Comparison of ENCODE assay signal across 27 cellular contexts in the genomic region with DNA sequence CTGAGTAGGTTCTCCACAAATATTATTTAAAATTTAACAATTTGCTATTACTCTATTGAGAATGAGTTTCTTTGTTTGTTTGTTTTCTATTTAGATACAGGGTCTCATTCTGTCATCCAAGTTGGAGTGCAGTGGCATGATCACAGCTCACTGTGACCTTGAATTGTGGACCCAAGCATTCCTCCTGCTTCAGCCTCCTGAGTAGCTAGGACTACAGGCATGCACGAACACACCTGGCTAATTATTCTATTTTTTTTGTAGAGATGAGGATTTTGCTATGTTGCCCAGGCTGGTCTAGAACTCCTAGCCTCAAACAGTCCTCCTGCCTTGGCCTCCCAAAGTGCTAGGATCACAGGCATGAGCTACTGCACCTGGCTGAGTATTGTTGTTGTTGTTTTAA.
"Had no signal": no experiment of that assay in that cellular context is flagged by ENCODE, and none has a peak within 500 bp of the region (broad histone marks: within the 10 kb centered on the region; RNA-seq: fewer than 3 reads in every experiment).

No MANE protein-coding gene starts in this region.

- H3K9me3 ChIP-seq: suprapubic skin, testis, thyroid gland, vagina had no signal

- DNase-seq: stimulated activated CD4-positive, alpha-beta T cell treated with anti-CD3 and anti-CD28 coated beads, Interleukin-2, amount 100 ng/mL, for 48 hours; stimulated activated CD4-positive, alpha-beta T cell treated with anti-CD3 and anti-CD28 coated beads, Interleukin-4, amount 100 ng/mL, for 1 hour; stimulated activated CD4-positive, alpha-beta T cell treated with anti-CD3 and anti-CD28 coated beads, Interleukin-4, amount 100 ng/mL, for 24 hours; stimulated activated CD4-positive, alpha-beta T cell treated with anti-CD3 and anti-CD28 coated beads, Interleukin-4, amount 100 ng/mL, for 4 hours; stimulated activated CD8-positive, alpha-beta memory T cell treated with anti-CD3 and anti-CD28 coated beads, Interleukin-4, amount 100 ng/mL, for 48 hours; stimulated activated naive B cell treated with anti-CD40 and anti-IgM and Interleukin-4, amounts not matched to agents 10 μg/mL and 1 μg/mL and 100 μg/mL, for 72 hours; stimulated activated naive CD4-positive, alpha-beta T cell; stimulated activated naive CD4-positive, alpha-beta T cell treated with Interleukin-2 at 50 U/mL for 16 hours; stimulated activated naive CD8-positive, alpha-beta T cell treated with anti-CD3 and anti-CD28 coated beads, Interleukin-15, amount 100 ng/mL, for 72 hours; stimulated activated naive CD8-positive, alpha-beta T cell treated with anti-CD3 and anti-CD28 coated beads, Interleukin-15, Interleukin-2, amounts not matched to agents 100 U/mL and 50 U/mL, for 24 hours; stomach; substantia nigra; testis; thyroid gland; tibial artery; transverse colon; trophoblast cell; upper lobe of left lung; upper lobe of right lung; uterus had no signal

- H3K4me1 ChIP-seq: stomach, suprapubic skin, testis, thyroid gland, tibial artery, tibial nerve, upper lobe of left lung, upper lobe of right lung, uterus, vagina had no signal

- H3K27ac ChIP-seq: stomach, suprapubic skin, testis, thoracic aorta, thyroid gland, tibial artery, tibial nerve, transverse colon, upper lobe of left lung, upper lobe of right lung, uterus, vagina had no signal

- ATAC-seq: stimulated activated effector memory CD8-positive, alpha-beta T cell treated with anti-CD3 and anti-CD28 coated beads, Interleukin-12 subunit alpha, Interleukin-12 subunit beta, amount 100 ng/mL, for 72 hours; stimulated activated memory B cell treated with anti-CD40 and anti-IgM and Interleukin-4, amounts not matched to agents 10 μg/mL and 1 μg/mL and 100 μg/mL, for 72 hours; stimulated activated naive B cell treated with anti-CD40 and anti-IgM and Interleukin-4, amounts not matched to agents 10 μg/mL and 1 μg/mL and 100 μg/mL, for 72 hours; stimulated activated naive CD8-positive, alpha-beta T cell treated with anti-CD3 and anti-CD28 coated beads, Interleukin-15, amount 100 ng/mL, for 72 hours; stimulated activated naive CD8-positive, alpha-beta T cell treated with anti-CD3 and anti-CD28 coated beads, Interleukin-15, Interleukin-2, amounts not matched to agents 100 U/mL and 50 U/mL, for 24 hours; upper lobe of right lung had no signal

- H3K27me3 ChIP-seq: stomach, suprapubic skin, testis, thyroid gland, tibial artery, tibial nerve, transverse colon, upper lobe of left lung, upper lobe of right lung, uterus, vagina had no signal

- H3K4me3 ChIP-seq: stomach, suprapubic skin, testis, thoracic aorta, thyroid gland, tibial artery, tibial nerve, transverse colon, upper lobe of left lung, upper lobe of right lung, uterus, vagina had no signal

- FAIRE-seq: urothelium cell line had no signal

- H3K36me3 ChIP-seq: thoracic aorta, thyroid gland, tibial artery, transverse colon, upper lobe of left lung, uterus, vagina had no signal
